29 cellular contexts compared by ENCODE assay signal in the genomic region with DNA sequence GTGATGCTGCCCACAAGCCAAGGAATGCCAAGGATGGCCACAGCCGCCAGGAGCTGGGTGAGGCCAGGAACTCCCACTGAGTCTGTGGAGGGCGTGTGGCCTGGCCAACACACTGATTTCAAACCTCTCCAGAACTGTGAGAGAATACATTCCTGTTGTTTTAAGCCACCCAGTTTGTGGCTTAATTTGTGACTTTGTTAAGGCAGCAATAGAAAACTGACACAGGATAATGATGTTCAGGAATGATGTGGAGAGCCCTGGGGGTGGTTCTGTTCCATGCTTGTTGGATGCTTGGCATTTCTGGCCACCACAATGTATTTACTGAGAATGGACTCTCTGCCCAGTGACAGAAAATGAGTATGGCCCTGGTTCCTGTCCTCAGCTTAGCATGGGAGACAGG.
DNase-seq lines count a peak whose midpoint lies in the region; ATAC-seq and TF ChIP-seq lines count a peak whose summit lies in the region.
"Had no signal": no experiment of that assay in that cellular context is flagged by ENCODE, and none has a peak within 500 bp of the region (broad histone marks: within the 10 kb centered on the region; RNA-seq: fewer than 3 reads in every experiment).

No MANE protein-coding gene starts in this region.

- H3K4me3 ChIP-seq in uterus: no peak overlapping the region
- H3K4me3 ChIP-seq: prostate gland, thoracic aorta, vagina had no signal

- H3K4me1 ChIP-seq in uterus: no peaks in the 10 kb centered on the region
- H3K4me1 ChIP-seq: prostate gland, vagina had no signal

- no peaks in the 10 kb centered on the region for H3K9me3 ChIP-seq in uterus
- H3K9me3 ChIP-seq: neutrophil, prostate gland, vagina had no signal

- peak; percentile 67 for DNase-seq in EL
- DNase-seq in LoVo (ENCODE audit: low spot score): peak; percentile 18
- peak; percentile 36 for DNase-seq in chondrocyte (ENCODE audit: low spot score)
- DNase-seq in osteocyte (ENCODE audit: extremely low spot score, unreplicated experiment): no peak
- DNase-seq in CD1c-positive myeloid dendritic cell (ENCODE audit: extremely low spot score): no peak
- DNase-seq in uterus: no peak
- DNase-seq in stimulated activated CD4-positive, alpha-beta T cell treated with anti-CD3 and anti-CD28 coated beads, Interleukin-1b, Interleukin-23, amount 100 ng/mL, for 48 hours: no peak
- DNase-seq: activated CD4-positive, alpha-beta T cell treated with anti-CD3 and anti-CD28 coated beads, Interleukin-2, amount 50 U/mL, for 48 hours; activated CD8-positive, alpha-beta memory T cell treated with anti-CD3 and anti-CD28 coated beads, Interleukin-2, amount 50 U/mL, for 4 hours; AML-193; anterior cingulate cortex; CD8-positive, alpha-beta memory T cell; DMS153; KG1; mammary epithelial cell; NCI-H1436 treated with DMSO at 0.1 percent for 48 hours; NCI-H345; NCI-H774; RPMI8226; T-helper 1 cell had no signal

- H3K27me3 Mint-ChIP-seq in chondrocyte (ENCODE audit: low read depth): no peaks in the 10 kb centered on the region
- H3K27me3 Mint-ChIP-seq in osteocyte (ENCODE audit: unreplicated experiment): no peaks in the 10 kb centered on the region
- H3K27me3 Mint-ChIP-seq: activated naive CD4-positive, alpha-beta T cell treated with anti-CD3 and anti-CD28 coated beads, Interleukin-2, amount 50 U/mL, for 24 hours; CD8-positive, alpha-beta memory T cell had no signal

- H3K27ac ChIP-seq in uterus: no peak overlapping the region
- H3K27ac ChIP-seq: neutrophil, prostate gland, thoracic aorta, vagina had no signal

- H3K4me1 Mint-ChIP-seq in chondrocyte (ENCODE audit: low read depth): peaks cover 17% of the 10 kb centered on the region
- peaks cover 16% of the 10 kb centered on the region for H3K4me1 Mint-ChIP-seq in osteocyte (ENCODE audit: unreplicated experiment)
- H3K4me1 Mint-ChIP-seq: activated naive CD4-positive, alpha-beta T cell treated with anti-CD3 and anti-CD28 coated beads, Interleukin-2, amount 50 U/mL, for 24 hours; CD8-positive, alpha-beta memory T cell had no signal

- H3K36me3 Mint-ChIP-seq in chondrocyte (ENCODE audit: low read depth) (peaks cover 29% of the 10 kb centered on the region), osteocyte (ENCODE audit: unreplicated experiment) (peaks cover 40% of the 10 kb centered on the region)

- ATAC-seq in GM19395 (IDR thresholded peaks at IDR 0.05; ENCODE audit: unreplicated experiment): no peak
- ATAC-seq: activated CD4-positive, CD25-positive, alpha-beta regulatory T cell treated with anti-CD3 and anti-CD28 coated beads, Interleukin-2, amount 50 U/mL, for 24 hours had no signal

- H3K4me3 Mint-ChIP-seq in chondrocyte (ENCODE audit: unreplicated experiment) (no peak overlapping the region), osteocyte (ENCODE audit: unreplicated experiment) (no peak overlapping the region)
- H3K4me3 Mint-ChIP-seq: activated naive CD4-positive, alpha-beta T cell treated with anti-CD3 and anti-CD28 coated beads, Interleukin-2, amount 50 U/mL, for 24 hours; CD8-positive, alpha-beta memory T cell; stimulated activated naive CD8-positive, alpha-beta T cell treated with anti-CD3 and anti-CD28 coated beads, Interleukin-15, Interleukin-2, amounts not matched to agents 100 ng/mL and 50 ng/mL, for 24 hours had no signal

- H3K9me3 Mint-ChIP-seq in chondrocyte (ENCODE audit: low read depth) (peaks cover 7% of the 10 kb centered on the region), osteocyte (ENCODE audit: unreplicated experiment) (peaks cover 10% of the 10 kb centered on the region)
- H3K9me3 Mint-ChIP-seq: activated naive CD4-positive, alpha-beta T cell treated with anti-CD3 and anti-CD28 coated beads, Interleukin-2, amount 50 U/mL, for 24 hours; activated T-helper 2 cell treated with anti-CD3 and anti-CD28 coated beads, Interferon-gamma antibody, Interleukin-2, Interleukin-4, amounts not matched to agents 10 μg/mL and 5 μg/mL and 100 μg/mL, durations not matched to agents 14 hours and 24 hours and 36 hours; stimulated activated naive CD8-positive, alpha-beta T cell treated with anti-CD3 and anti-CD28 coated beads, Interleukin-15, Interleukin-2, amounts not matched to agents 100 ng/mL and 50 ng/mL, for 24 hours had no signal

- H3K27ac Mint-ChIP-seq in chondrocyte (ENCODE audit: unreplicated experiment) (peak overlapping the region; percentile 42), osteocyte (ENCODE audit: unreplicated experiment) (peak overlapping the region; percentile 15)
- H3K27ac Mint-ChIP-seq: activated naive CD4-positive, alpha-beta T cell treated with anti-CD3 and anti-CD28 coated beads, Interleukin-2, amount 50 U/mL, for 24 hours; activated T-helper 2 cell treated with anti-CD3 and anti-CD28 coated beads, Interferon-gamma antibody, Interleukin-2, Interleukin-4, amounts not matched to agents 10 μg/mL and 5 μg/mL and 100 μg/mL, durations not matched to agents 14 hours and 24 hours and 36 hours; stimulated activated naive CD8-positive, alpha-beta T cell treated with anti-CD3 and anti-CD28 coated beads, Interleukin-15, Interleukin-2, amounts not matched to agents 100 ng/mL and 50 ng/mL, for 24 hours had no signal

- intact Hi-C loops in uterus (cut with DNase I; ENCODE audit: low total_unique reads): no loop called here

- no peaks in the 10 kb centered on the region for H3K36me3 ChIP-seq in uterus

- TF ChIP-seq CTCF in chondrocyte (IDR thresholded peaks at IDR 0.05) (no peak), osteocyte (IDR thresholded peaks at IDR 0.05) (no peak), uterus (IDR thresholded peaks at IDR 0.05) (no peak)

- H3K27me3 ChIP-seq in uterus: no peaks in the 10 kb centered on the region
- H3K27me3 ChIP-seq: neutrophil, vagina had no signal

- no peak for TF ChIP-seq POLR2A in uterus (IDR thresholded peaks at IDR 0.05)

Comparison
In these comparisons a context has a peak if more than half of its experiments do, and no peak if none do; other contexts are left out.
1. DNase-seq: peak in EL (single experiment), LoVo (single experiment) and chondrocyte (single experiment); none in osteocyte (single experiment), CD1c-positive myeloid dendritic cell (single experiment), uterus (0 of 2) and stimulated activated CD4-positive, alpha-beta T cell treated with anti-CD3 and anti-CD28 coated beads, Interleukin-1b, Interleukin-23, amount 100 ng/mL, for 48 hours (single experiment).